In genomic region chr10:96646774-96647173, GRCh38 we compare ENCODE assay signal across 2 cellular contexts.
TF ChIP-seq lines count a peak whose summit lies in the region.

No MANE protein-coding gene starts in this region.

TF ChIP-seq in liver, 16 proteins besides CTCF, POLR2A, EP300 and RAD21 (continued from another document):
- peak in 1 of 2 donors; percentile 42 for TF ChIP-seq JUND (IDR thresholded peaks at IDR 0.05)
- no peak for TF ChIP-seq TAF1 (conservative IDR thresholded peaks at IDR 0.05)
- TF ChIP-seq HNF4G (IDR thresholded peaks at IDR 0.05): no peak
- no peak for TF ChIP-seq FOXA1 (IDR thresholded peaks at IDR 0.05)
- TF ChIP-seq REST (IDR thresholded peaks at IDR 0.05): no peak
- TF ChIP-seq FOXA2 (IDR thresholded peaks at IDR 0.05): peak; percentile 2
- TF ChIP-seq ATF3 (IDR thresholded peaks at IDR 0.05): no peak
- TF ChIP-seq NR2F2 (IDR thresholded peaks at IDR 0.05): no peak
- peak; percentile 47 for TF ChIP-seq SP1 (IDR thresholded peaks at IDR 0.05)
- TF ChIP-seq MAX (IDR thresholded peaks at IDR 0.05): peak; percentile 66
- TF ChIP-seq GABPA (IDR thresholded peaks at IDR 0.05 in 1 of 2, conservative IDR thresholded peaks at IDR 0.05 in 1 of 2): no peak
- TF ChIP-seq, protein P1, sequence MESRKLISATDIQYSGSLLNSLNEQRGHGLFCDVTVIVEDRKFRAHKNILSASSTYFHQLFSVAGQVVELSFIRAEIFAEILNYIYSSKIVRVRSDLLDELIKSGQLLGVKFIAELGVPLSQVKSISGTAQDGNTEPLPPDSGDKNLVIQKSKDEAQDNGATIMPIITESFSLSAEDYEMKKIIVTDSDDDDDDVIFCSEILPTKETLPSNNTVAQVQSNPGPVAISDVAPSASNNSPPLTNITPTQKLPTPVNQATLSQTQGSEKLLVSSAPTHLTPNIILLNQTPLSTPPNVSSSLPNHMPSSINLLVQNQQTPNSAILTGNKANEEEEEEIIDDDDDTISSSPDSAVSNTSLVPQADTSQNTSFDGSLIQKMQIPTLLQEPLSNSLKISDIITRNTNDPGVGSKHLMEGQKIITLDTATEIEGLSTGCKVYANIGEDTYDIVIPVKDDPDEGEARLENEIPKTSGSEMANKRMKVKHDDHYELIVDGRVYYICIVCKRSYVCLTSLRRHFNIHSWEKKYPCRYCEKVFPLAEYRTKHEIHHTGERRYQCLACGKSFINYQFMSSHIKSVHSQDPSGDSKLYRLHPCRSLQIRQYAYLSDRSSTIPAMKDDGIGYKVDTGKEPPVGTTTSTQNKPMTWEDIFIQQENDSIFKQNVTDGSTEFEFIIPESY (IDR thresholded peaks at IDR 0.05): peak; percentile 31
- TF ChIP-seq RXRA (IDR thresholded peaks at IDR 0.05): peak; percentile 61 to 77
- TF ChIP-seq EGR1 (IDR thresholded peaks at IDR 0.05; ENCODE audit: low read depth in 2 of 2): no peak
- peak in 1 of 2 donors; percentile 48 for TF ChIP-seq HNF4A (conservative IDR thresholded peaks at IDR 0.05)
TF ChIP-seq in liver: peak in this region for 7.

TF ChIP-seq in HepG2, 621 proteins besides CTCF, POLR2A, EP300 and RAD21:
- no peak for TF ChIP-seq ZBTB26 (CRISPR knock-in tag; IDR thresholded peaks at IDR 0.05; ENCODE audit: borderline replicate concordance)
- TF ChIP-seq MXD4 (CRISPR knock-in tag; IDR thresholded peaks at IDR 0.05): no peak
- no peak for TF ChIP-seq SP4 (CRISPR knock-in tag; IDR thresholded peaks at IDR 0.05)
- no peak for TF ChIP-seq ZNF788 (CRISPR knock-in tag; IDR thresholded peaks at IDR 0.05; ENCODE audit: borderline replicate concordance)
- TF ChIP-seq, protein P2, sequence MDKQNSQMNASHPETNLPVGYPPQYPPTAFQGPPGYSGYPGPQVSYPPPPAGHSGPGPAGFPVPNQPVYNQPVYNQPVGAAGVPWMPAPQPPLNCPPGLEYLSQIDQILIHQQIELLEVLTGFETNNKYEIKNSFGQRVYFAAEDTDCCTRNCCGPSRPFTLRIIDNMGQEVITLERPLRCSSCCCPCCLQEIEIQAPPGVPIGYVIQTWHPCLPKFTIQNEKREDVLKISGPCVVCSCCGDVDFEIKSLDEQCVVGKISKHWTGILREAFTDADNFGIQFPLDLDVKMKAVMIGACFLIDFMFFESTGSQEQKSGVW (CRISPR knock-in tag; IDR thresholded peaks at IDR 0.05; ENCODE audit: borderline replicate concordance): no peak
- TF ChIP-seq RFX1 (IDR thresholded peaks at IDR 0.05): no peak
- no peak for TF ChIP-seq POGK (CRISPR knock-in tag; conservative IDR thresholded peaks at IDR 0.05)
- TF ChIP-seq MYC (CRISPR knock-in tag; IDR thresholded peaks at IDR 0.05; ENCODE audit: borderline replicate concordance): no peak
- no peak for TF ChIP-seq JUNB (CRISPR knock-in tag; IDR thresholded peaks at IDR 0.05; ENCODE audit: borderline replicate concordance)
- TF ChIP-seq, protein P3, sequence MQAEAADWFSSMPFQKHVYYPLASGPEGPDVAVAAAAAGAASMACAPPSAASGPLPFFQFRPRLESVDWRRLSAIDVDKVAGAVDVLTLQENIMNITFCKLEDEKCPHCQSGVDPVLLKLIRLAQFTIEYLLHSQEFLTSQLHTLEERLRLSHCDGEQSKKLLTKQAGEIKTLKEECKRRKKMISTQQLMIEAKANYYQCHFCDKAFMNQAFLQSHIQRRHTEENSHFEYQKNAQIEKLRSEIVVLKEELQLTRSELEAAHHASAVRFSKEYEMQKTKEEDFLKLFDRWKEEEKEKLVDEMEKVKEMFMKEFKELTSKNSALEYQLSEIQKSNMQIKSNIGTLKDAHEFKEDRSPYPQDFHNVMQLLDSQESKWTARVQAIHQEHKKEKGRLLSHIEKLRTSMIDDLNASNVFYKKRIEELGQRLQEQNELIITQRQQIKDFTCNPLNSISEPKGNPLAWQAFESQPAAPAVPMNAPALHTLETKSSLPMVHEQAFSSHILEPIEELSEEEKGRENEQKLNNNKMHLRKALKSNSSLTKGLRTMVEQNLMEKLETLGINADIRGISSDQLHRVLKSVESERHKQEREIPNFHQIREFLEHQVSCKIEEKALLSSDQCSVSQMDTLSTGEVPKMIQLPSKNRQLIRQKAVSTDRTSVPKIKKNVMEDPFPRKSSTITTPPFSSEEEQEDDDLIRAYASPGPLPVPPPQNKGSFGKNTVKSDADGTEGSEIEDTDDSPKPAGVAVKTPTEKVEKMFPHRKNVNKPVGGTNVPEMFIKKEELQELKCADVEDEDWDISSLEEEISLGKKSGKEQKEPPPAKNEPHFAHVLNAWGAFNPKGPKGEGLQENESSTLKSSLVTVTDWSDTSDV (CRISPR knock-in tag; IDR thresholded peaks at IDR 0.05): no peak
- TF ChIP-seq ZBTB7B (CRISPR knock-in tag; IDR thresholded peaks at IDR 0.05): no peak
- TF ChIP-seq PITX1 (CRISPR knock-in tag; IDR thresholded peaks at IDR 0.05): no peak
